Comparison of ENCODE assay signal across 8 cellular contexts in the genomic region with DNA sequence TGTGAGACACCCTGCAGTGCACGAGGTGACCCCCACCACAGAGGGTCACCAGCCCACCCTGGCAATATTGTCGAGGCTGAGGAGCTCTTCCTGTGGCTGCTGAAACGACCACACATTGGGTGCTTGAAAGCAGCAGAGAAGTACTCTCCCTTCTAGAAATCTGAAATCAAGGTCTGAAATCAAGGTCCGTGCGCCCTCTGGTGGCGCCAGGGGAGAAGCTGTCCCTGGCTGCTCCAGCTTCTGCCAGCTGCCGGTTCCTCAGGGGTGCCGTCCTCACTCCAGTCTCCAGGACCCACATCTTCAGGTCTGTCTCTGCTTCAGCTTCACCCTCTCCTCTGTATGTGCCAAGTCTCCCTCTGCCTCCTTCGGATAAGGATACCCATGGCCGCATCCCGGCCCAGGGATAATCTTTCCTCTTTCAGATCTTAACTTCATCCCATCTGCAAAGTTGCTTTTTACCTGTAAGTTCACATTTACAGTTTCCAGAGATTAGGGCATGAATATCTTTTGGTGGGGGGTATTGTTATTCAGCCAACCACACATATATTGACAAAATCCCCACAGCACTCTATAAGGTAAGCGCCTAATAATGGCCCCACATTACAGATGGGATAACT.
DNase-seq lines count a peak whose midpoint lies in the region; ATAC-seq and TF ChIP-seq lines count a peak whose summit lies in the region.

No MANE protein-coding gene starts in this region.

- H3K27me3 ChIP-seq in breast epithelium = peaks cover 0 to 23% of the 10 kb centered on the region in 2 donors

- POLR2A ChIA-PET in WTC11 (lab: Charles Lee) = interaction anchor here (0.7 kb wide), 1 partner anchor 464 kb away, joined by 3 read pairs; a partner anchor contains a TSS

- ATAC-seq in WTC11 (peak; percentile 95), HG03457 (IDR thresholded peaks at IDR 0.05; ENCODE audit: unreplicated experiment) (no peak)

- H3K4me1 ChIP-seq in breast epithelium = no peaks in the 10 kb centered on the region

- H3K4me1 Mint-ChIP-seq in WTC11 = no peaks in the 10 kb centered on the region

- peak; percentile 76 for DNase-seq in AG08395 (ENCODE audit: low spot score)
- DNase-seq in GM20000 (ENCODE audit: low spot score) = peak; percentile 72
- peak; percentile 34 for DNase-seq in NCI-H2196 treated with DMSO at 0.1 percent for 48 hours (lab: John Stamatoyannopoulos, UW; ENCODE audit: unreplicated experiment)
- peak; percentile 80 for DNase-seq in WTC11 (ENCODE audit: low spot score)
- peak; percentile 36 to 61 for DNase-seq in breast epithelium (ENCODE audit: low spot score in 2 of 2)
- DNase-seq in islet precursor cell = peak; percentile 87
- peak; percentile 30 to 57 (median 46) for DNase-seq in stimulated activated CD4-positive, alpha-beta T cell treated with anti-CD3 and anti-CD28 coated beads, Interleukin-1b, Interleukin-23, amount 100 ng/mL, for 24 hours (ENCODE audit: low read depth in 4 of 4, low spot score in 1 of 4)

- H3K27ac ChIP-seq in breast epithelium = no peak overlapping the region

- H3K9me3 ChIP-seq in breast epithelium = peaks cover 0 to 6% of the 10 kb centered on the region in 2 donors

- H3K4me3 Mint-ChIP-seq in WTC11 = no peak overlapping the region

- no peaks in the 10 kb centered on the region for H3K36me3 ChIP-seq in breast epithelium

- no peak overlapping the region for H3K4me3 ChIP-seq in breast epithelium

- H3K9me3 Mint-ChIP-seq in WTC11 = peaks cover 18% of the 10 kb centered on the region

- H3K27ac Mint-ChIP-seq in WTC11 = no peak overlapping the region

- CTCF ChIA-PET in WTC11 (lab: Charles Lee) = interaction anchor here (0.6 to 2.8 kb wide), 53 partner anchors 9 to 645 kb away, joined by 3 to 40 read pairs (median 5); no protein-coding TSS in a partner anchor

- intact Hi-C loops in breast epithelium (cut with DNase I; ENCODE audit: low total_unique reads) = loop anchor here (10.0 kb wide), 1 partner anchor 1231 kb away; no protein-coding TSS in a partner anchor

- TF ChIP-seq POLR2A in breast epithelium (IDR thresholded peaks at IDR 0.05) = no peak

- H3K36me3 Mint-ChIP-seq in WTC11 = no peaks in the 10 kb centered on the region; the same call in 1 of the 2 replicates

- peaks cover 28% of the 10 kb centered on the region for H3K27me3 Mint-ChIP-seq in WTC11 (ENCODE audit: low read depth)

- TF ChIP-seq CTCF in GM20000 (IDR thresholded peaks at IDR 0.05; ENCODE audit: extremely low read depth, missing control alignments) = peak; percentile 96
- peak; percentile 73 for TF ChIP-seq CTCF in WTC11 (IDR thresholded peaks at IDR 0.05)
- peak; percentile 37 to 67 (median 59) for TF ChIP-seq CTCF in breast epithelium (IDR thresholded peaks at IDR 0.05)

TF ChIP-seq in WTC11, 78 proteins besides CTCF, POLR2A, EP300 and RAD21:
- TF ChIP-seq, protein P1, sequence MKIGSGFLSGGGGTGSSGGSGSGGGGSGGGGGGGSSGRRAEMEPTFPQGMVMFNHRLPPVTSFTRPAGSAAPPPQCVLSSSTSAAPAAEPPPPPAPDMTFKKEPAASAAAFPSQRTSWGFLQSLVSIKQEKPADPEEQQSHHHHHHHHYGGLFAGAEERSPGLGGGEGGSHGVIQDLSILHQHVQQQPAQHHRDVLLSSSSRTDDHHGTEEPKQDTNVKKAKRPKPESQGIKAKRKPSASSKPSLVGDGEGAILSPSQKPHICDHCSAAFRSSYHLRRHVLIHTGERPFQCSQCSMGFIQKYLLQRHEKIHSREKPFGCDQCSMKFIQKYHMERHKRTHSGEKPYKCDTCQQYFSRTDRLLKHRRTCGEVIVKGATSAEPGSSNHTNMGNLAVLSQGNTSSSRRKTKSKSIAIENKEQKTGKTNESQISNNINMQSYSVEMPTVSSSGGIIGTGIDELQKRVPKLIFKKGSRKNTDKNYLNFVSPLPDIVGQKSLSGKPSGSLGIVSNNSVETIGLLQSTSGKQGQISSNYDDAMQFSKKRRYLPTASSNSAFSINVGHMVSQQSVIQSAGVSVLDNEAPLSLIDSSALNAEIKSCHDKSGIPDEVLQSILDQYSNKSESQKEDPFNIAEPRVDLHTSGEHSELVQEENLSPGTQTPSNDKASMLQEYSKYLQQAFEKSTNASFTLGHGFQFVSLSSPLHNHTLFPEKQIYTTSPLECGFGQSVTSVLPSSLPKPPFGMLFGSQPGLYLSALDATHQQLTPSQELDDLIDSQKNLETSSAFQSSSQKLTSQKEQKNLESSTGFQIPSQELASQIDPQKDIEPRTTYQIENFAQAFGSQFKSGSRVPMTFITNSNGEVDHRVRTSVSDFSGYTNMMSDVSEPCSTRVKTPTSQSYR (CRISPR knock-in tag; IDR thresholded peaks at IDR 0.05) = no peak
- TF ChIP-seq MXD4 (CRISPR knock-in tag; IDR thresholded peaks at IDR 0.05; ENCODE audit: borderline replicate concordance) (no peak), ZNF263 (CRISPR knock-in tag; IDR thresholded peaks at IDR 0.05; ENCODE audit: low read depth) (no peak), SOX15 (CRISPR knock-in tag; IDR thresholded peaks at IDR 0.05) (no peak), TCF7 (CRISPR knock-in tag; IDR thresholded peaks at IDR 0.05; ENCODE audit: low read depth) (no peak), ZNF671 (CRISPR knock-in tag; IDR thresholded peaks at IDR 0.05) (no peak), SP1 (CRISPR knock-in tag; conservative IDR thresholded peaks at IDR 0.05) (no peak), ATF1 (CRISPR knock-in tag; IDR thresholded peaks at IDR 0.05) (no peak), RORB (CRISPR knock-in tag; IDR thresholded peaks at IDR 0.05) (no peak), NR3C1 (CRISPR knock-in tag; conservative IDR thresholded peaks at IDR 0.05; ENCODE audit: low read depth) (no peak), NFATC4 (CRISPR knock-in tag; IDR thresholded peaks at IDR 0.05) (no peak), SMAD3 (CRISPR knock-in tag; IDR thresholded peaks at IDR 0.05; ENCODE audit: borderline replicate concordance) (no peak), RELA (CRISPR knock-in tag; IDR thresholded peaks at IDR 0.05; ENCODE audit: borderline replicate concordance) (no peak)
- TF ChIP-seq, protein P2, sequence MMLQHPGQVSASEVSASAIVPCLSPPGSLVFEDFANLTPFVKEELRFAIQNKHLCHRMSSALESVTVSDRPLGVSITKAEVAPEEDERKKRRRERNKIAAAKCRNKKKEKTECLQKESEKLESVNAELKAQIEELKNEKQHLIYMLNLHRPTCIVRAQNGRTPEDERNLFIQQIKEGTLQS (CRISPR knock-in tag; conservative IDR thresholded peaks at IDR 0.05) = no peak
- TF ChIP-seq, protein P3, sequence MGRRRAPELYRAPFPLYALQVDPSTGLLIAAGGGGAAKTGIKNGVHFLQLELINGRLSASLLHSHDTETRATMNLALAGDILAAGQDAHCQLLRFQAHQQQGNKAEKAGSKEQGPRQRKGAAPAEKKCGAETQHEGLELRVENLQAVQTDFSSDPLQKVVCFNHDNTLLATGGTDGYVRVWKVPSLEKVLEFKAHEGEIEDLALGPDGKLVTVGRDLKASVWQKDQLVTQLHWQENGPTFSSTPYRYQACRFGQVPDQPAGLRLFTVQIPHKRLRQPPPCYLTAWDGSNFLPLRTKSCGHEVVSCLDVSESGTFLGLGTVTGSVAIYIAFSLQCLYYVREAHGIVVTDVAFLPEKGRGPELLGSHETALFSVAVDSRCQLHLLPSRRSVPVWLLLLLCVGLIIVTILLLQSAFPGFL (CRISPR knock-in tag; IDR thresholded peaks at IDR 0.05; ENCODE audit: borderline replicate concordance) = no peak
- TF ChIP-seq, protein P4, sequence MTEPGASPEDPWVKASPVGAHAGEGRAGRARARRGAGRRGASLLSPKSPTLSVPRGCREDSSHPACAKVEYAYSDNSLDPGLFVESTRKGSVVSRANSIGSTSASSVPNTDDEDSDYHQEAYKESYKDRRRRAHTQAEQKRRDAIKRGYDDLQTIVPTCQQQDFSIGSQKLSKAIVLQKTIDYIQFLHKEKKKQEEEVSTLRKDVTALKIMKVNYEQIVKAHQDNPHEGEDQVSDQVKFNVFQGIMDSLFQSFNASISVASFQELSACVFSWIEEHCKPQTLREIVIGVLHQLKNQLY (CRISPR knock-in tag; IDR thresholded peaks at IDR 0.05) = no peak

Comparison
In these comparisons a context has a peak if more than half of its experiments do, and no peak if none do; other contexts are left out.
1. DNase-seq: peak in every context shown above with its lines; median percentile 87 in islet precursor cell; 80 in WTC11; 76 in AG08395; 72 in GM20000; 48 in breast epithelium; 46 in stimulated activated CD4-positive, alpha-beta T cell treated with anti-CD3 and anti-CD28 coated beads, Interleukin-1b, Interleukin-23, amount 100 ng/mL, for 24 hours; 34 in NCI-H2196 treated with DMSO at 0.1 percent for 48 hours.